6 cellular contexts compared by ENCODE assay signal in genomic region chr3:195620476-195620875, GRCh38. TPM values are rescaled to one million over a fixed set of nuclear protein-coding genes. Genes with fewer than 3 reads are reported as not detected.
"Had no signal": no experiment of that assay in that cellular context is flagged by ENCODE, and none has a peak within 500 bp of the region (broad histone marks: within the 10 kb centered on the region; RNA-seq: fewer than 3 reads in every experiment).

No MANE protein-coding gene starts in this region.

RNA-seq across cellular contexts. Expression of gene APOD, which starts 36.7 kb away (rescaled TPM):
- total RNA-seq: activated CD4-positive, alpha-beta T cell treated with anti-CD3 and anti-CD28 coated beads for 36 hours; activated CD4-positive, alpha-beta T cell treated with anti-CD3 and anti-CD28 coated beads, Interleukin-2, amount 10 ng/mL, durations not matched to agents 7 days and 5 days; activated CD8-positive, alpha-beta T cell treated with anti-CD3 and anti-CD28 coated beads for 36 hours; activated naive CD8-positive, alpha-beta T cell treated with anti-CD3 and anti-CD28 coated beads for 36 hours; endodermal cell; epithelial cell of proximal tubule had no signal
